22 cellular contexts compared by ENCODE assay signal in the genomic region with DNA sequence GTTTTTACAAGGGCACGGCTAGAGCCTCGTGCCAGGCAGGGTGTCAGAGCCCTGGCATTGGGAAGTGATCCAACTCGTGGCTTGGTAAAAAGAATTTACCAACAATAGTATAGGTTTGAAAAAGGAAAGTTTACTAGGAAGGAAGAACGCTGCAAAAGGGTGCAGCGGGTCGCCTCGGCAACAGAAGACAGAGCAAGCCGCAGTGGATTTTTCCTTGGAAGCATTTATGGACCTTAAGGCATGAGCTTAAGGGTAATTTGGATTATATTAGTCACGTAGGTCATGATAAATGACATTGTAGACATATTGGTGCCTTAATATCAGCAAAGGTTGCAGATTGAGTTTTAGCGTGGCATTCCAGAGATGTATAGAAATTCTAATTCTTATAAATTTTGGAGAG.
"Had no signal": no experiment of that assay in that cellular context is flagged by ENCODE, and none has a peak within 500 bp of the region (broad histone marks: within the 10 kb centered on the region; RNA-seq: fewer than 3 reads in every experiment).

No MANE protein-coding gene starts in this region.

- H3K36me3 ChIP-seq: esophagus squamous epithelium, gastrocnemius medialis, heart right ventricle, left lung, lower lobe of right lung had no signal

- H3K4me3 ChIP-seq: esophagus squamous epithelium, gastrocnemius medialis, heart right ventricle, left lung, lower lobe of right lung had no signal

- H3K27ac ChIP-seq: epithelial cell of prostate, esophagus squamous epithelium, gastrocnemius medialis, heart right ventricle, left lung, lower lobe of right lung had no signal

- ATAC-seq: effector memory CD8-positive, alpha-beta T cell; esophagus mucosa; gastrocnemius medialis; heart right ventricle; left lung; left ventricle myocardium superior; lower lobe of right lung; naive thymus-derived CD4-positive, alpha-beta T cell had no signal

- H3K27me3 ChIP-seq: esophagus squamous epithelium, gastrocnemius medialis, left lung had no signal

- H3K4me1 ChIP-seq: esophagus squamous epithelium, gastrocnemius medialis, heart right ventricle, left lung, lower lobe of right lung had no signal

- DNase-seq: cortex of kidney; effector CD8-positive, alpha-beta T cell; effector memory CD8-positive, alpha-beta T cell; endodermal cell; erythroblast; esophagus squamous epithelium; foreskin fibroblast; foreskin melanocyte; gastrocnemius medialis; glutamatergic neuron; head of caudate nucleus; heart right ventricle; hippocampal formation; kidney; kidney glomerular epithelial cell; left lung; left ventricle myocardium superior; lower lobe of right lung; mesenchymal stem cell; naive thymus-derived CD4-positive, alpha-beta T cell had no signal

- H3K9me3 ChIP-seq: esophagus squamous epithelium, gastrocnemius medialis, heart right ventricle, left lung, lower lobe of right lung had no signal
